ENCODE assay signal across 34 cellular contexts in the genomic region with DNA sequence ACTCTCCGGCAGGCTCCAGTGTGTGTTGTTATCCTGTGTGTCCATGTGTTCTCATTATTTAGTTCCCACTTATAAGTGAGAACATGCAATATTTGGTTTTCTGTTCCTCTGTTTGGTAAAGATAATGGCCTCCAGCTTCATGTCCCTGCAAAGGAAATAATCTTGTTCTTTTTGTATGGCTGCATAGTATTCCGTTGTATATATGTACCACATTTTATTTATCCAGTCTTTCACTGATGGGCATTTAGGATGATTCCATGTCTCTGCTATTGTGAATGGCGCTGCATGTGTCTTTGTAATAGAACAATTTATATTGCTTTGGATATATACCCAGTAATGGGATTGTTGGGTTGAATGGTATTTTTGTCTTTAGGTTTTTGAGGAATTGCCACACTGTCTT.
"Had no signal": no experiment of that assay in that cellular context is flagged by ENCODE, and none has a peak within 500 bp of the region (broad histone marks: within the 10 kb centered on the region; RNA-seq: fewer than 3 reads in every experiment).

No MANE protein-coding gene starts in this region.

- H3K4me2 ChIP-seq: KMS-11 had no signal

- H3K4me3 ChIP-seq: MG63 had no signal

- H3K9me3 ChIP-seq: MG63 had no signal

- H3K9ac ChIP-seq: KMS-11 had no signal

- H3K36me3 ChIP-seq: MG63 had no signal

- DNase-seq: Karpas-422, Kasumi-1, MG63, MM.1S, MV-4-11, NCI-H1048, NCI-H1092, NCI-H1092 treated with DMSO at 0.1 percent for 48 hours, NCI-H1105, NCI-H1105 treated with DMSO at 0.1 percent for 48 hours, NCI-H1417, NCI-H1417 treated with DMSO at 0.1 percent for 48 hours, NCI-H1436, NCI-H1436 treated with DMSO at 0.1 percent for 48 hours, NCI-H146, NCI-H1694, NCI-H1694 treated with DMSO at 0.1 percent for 48 hours, NCI-H187, NCI-H187 treated with DMSO at 0.1 percent for 48 hours, NCI-H1930, NCI-H2029, NCI-H2029 treated with DMSO at 0.1 percent for 48 hours, NCI-H2081, NCI-H2081 treated with DMSO at 0.1 percent for 48 hours, NCI-H2107, NCI-H2171, NCI-H2171 treated with DMSO at 0.1 percent for 48 hours, NCI-H2227 treated with DMSO at 0.1 percent for 48 hours, NCI-H226, NCI-H345, NCI-H446, NCI-H446 treated with DMSO at 0.1 percent for 48 hours, NCI-H510A had no signal

- H3K27me3 ChIP-seq: MG63 had no signal

- H3K27ac ChIP-seq: KMS-11 had no signal
